Comparison of ENCODE assay signal across 8 cellular contexts in genomic region chr17:49968380-49969133, GRCh38. TPM values are rescaled to one million over a fixed set of nuclear protein-coding genes. Genes with fewer than 3 reads are reported as not detected.
DNase-seq lines count a peak whose midpoint lies in the region; ATAC-seq, FAIRE-seq and TF ChIP-seq lines count a peak whose summit lies in the region.

No MANE protein-coding gene starts in this region.

- no TSS peak for BruUV-seq in GM12878 (replicated peaks; lab: Mats Ljungman, UMichigan)

- POLR2A ChIA-PET in GM12878 (lab: Charles Lee), result no interaction called here

- CTCF ChIA-PET in GM12878 (lab: Yijun Ruan, JAX), result interaction anchor here (1.0 kb wide), 1 partner anchor 30 kb away, joined by 6 read pairs; no protein-coding TSS in a partner anchor

- 1% methylated on average over 58 of the region's 65 CpGs for WGBS in GM12878 (ENCODE audit: insufficient coverage, insufficient replicate concordance, low lambda C conversion rate, missing lambda C conversion rate)

- H3K4me1 ChIP-seq in ACC112 (ENCODE audit: control insufficient read depth, insufficient read depth, low read length, unreplicated experiment) (peaks cover 9% of the 10 kb centered on the region), GM12878 (ENCODE audit: control insufficient read depth, insufficient read depth, low read length) (no peaks in the 10 kb centered on the region; the same call in 1 of the 2 replicates)

- TF ChIP-seq RAD21 in GM12878 (IDR thresholded peaks at IDR 0.05; ENCODE audit: insufficient read depth, low read depth, low read length), result no peak

- no peaks in the 10 kb centered on the region for H3K9me3 ChIP-seq in GM12878 (replicated peaks; ENCODE audit: control insufficient read depth, insufficient read depth, low read length)

- no peaks in the 10 kb centered on the region for H4K20me1 ChIP-seq in GM12878 (ENCODE audit: control insufficient read depth, insufficient read depth)

- H3K4me2 ChIP-seq in GM12878 (ENCODE audit: control insufficient read depth, insufficient read depth), result peak overlapping the region; percentile 96

- in situ Hi-C loops in GM12878 (cut with MboI), result no loop called here

- no peaks in the 10 kb centered on the region for H3K79me2 ChIP-seq in ACC112 (ENCODE audit: control insufficient read depth, insufficient read depth, low read length, unreplicated experiment)
- H3K79me2 ChIP-seq in GM12878 (ENCODE audit: control insufficient read depth, insufficient read depth, low read length), result no peaks in the 10 kb centered on the region

- peak overlapping the region; percentile 73 for H3K4me3 ChIP-seq in ACC112 (ENCODE audit: low read depth, low read length)
- H3K4me3 ChIP-seq in GM12878, result peak overlapping the region; percentile 77

- H3K36me3 ChIP-seq in ACC112 (ENCODE audit: insufficient read depth, low read length), result no peaks in the 10 kb centered on the region
- no peaks in the 10 kb centered on the region for H3K36me3 ChIP-seq in GM12878 (ENCODE audit: control insufficient read depth in 2 of 2, insufficient read depth in 2 of 2, low read length in 1 of 2)

- intact Hi-C loops in GM12878 (cut with micrococcal nuclease; ENCODE audit: unreplicated experiment), result no loop called here

- SMC1A ChIA-PET in GM12878 (lab: Charles Lee; ENCODE audit: uncharacterized antibody, unreplicated experiment), result no interaction called here

- DNase-seq in GM18507 (ENCODE audit: extremely low spot score, insufficient read length, low read depth) (peak; percentile 30), MV-4-11 (lab: John Stamatoyannopoulos, UW) (peak; percentile 80), T-helper 9 cell (peak; percentile 47), GM12878 (ENCODE audit: low read depth, low spot score) (no peak), iris pigment epithelial cell (ENCODE audit: low read depth) (peak; percentile 64), NCI-H1930 (lab: John Stamatoyannopoulos, UW) (no peak)
- DNase-seq in stimulated activated CD4-positive, alpha-beta T cell treated with anti-CD3 and anti-CD28 coated beads, Interleukin-2, amount 100 ng/mL, for 24 hours, result peak; percentile 71 to 84

- no peak for TF ChIP-seq EP300 in GM12878 (IDR thresholded peaks at IDR 0.05; ENCODE audit: borderline replicate concordance in 1 of 2, control insufficient read depth in 1 of 2, low read depth in 2 of 2, low read length in 2 of 2)

- peak; percentile 75 for FAIRE-seq in GM18507 (lab: Jason Lieb, UNC)
- no peak for FAIRE-seq in GM12878 (lab: Jason Lieb, UNC)

- TF ChIP-seq CTCF in GM12878 (IDR thresholded peaks at IDR 0.05 in 2 of 3, conservative IDR thresholded peaks at IDR 0.05 in 1 of 3; ENCODE audit: control insufficient read depth in 2 of 3, extremely low read depth in 1 of 3, insufficient read depth in 1 of 3, low read depth in 3 of 3, low read length in 3 of 3), result no peak

- ATAC-seq in GM12878, result peak; percentile 89

- H3K27ac ChIP-seq in ACC112 (ENCODE audit: low read depth, low read length) (no peak overlapping the region), GM12878 (ENCODE audit: control insufficient read depth, insufficient read depth) (no peak overlapping the region)

- no peak overlapping the region for H3K9ac ChIP-seq in GM12878 (ENCODE audit: control insufficient read depth, insufficient read depth, low read length)

- H3K27me3 ChIP-seq in ACC112 (ENCODE audit: insufficient read depth, low read length) (peaks cover 96% of the 10 kb centered on the region), GM12878 (replicated peaks in 1 of 2; ENCODE audit: control insufficient read depth in 2 of 2, insufficient read depth in 2 of 2, low read length in 1 of 2) (peaks cover 30 to 40% of the 10 kb centered on the region in 2 experiments)

- H2AFZ ChIP-seq in ACC112 (ENCODE audit: low read length, unreplicated experiment) (peak overlapping the region; percentile 39), GM12878 (ENCODE audit: control insufficient read depth, low read depth, low read length) (peak overlapping the region; percentile 85)

- RAD21 ChIA-PET in GM12878 (lab: Charles Lee; ENCODE audit: unreplicated experiment), result no interaction called here

- peak; percentile 54; the same call in 1 of the 2 replicates for TF ChIP-seq POLR2A in GM12878 (IDR thresholded peaks at IDR 0.05; ENCODE audit: low read depth, low read length)

TF ChIP-seq in GM12878, 131 proteins besides CTCF, POLR2A, EP300 and RAD21 (continues in another document):
- TF ChIP-seq CEBPB (IDR thresholded peaks at IDR 0.05; ENCODE audit: borderline replicate concordance in 1 of 2, low read depth in 2 of 2, low read length in 2 of 2) (peak in 1 of 2 experiments; percentile 43; a peak in 1 of 4 replicates), YY1 (IDR thresholded peaks at IDR 0.05; ENCODE audit: low read depth, low read length) (0 out of 2 replicates have a peak, but pooled peaks have one; percentile 9), IKZF1 (conservative IDR thresholded peaks at IDR 0.05) (peak; percentile 43), NRF1 (conservative IDR thresholded peaks at IDR 0.05; ENCODE audit: low read depth, low read length) (0 out of 2 replicates have a peak, but pooled peaks have one; percentile 30), LARP7 (IDR thresholded peaks at IDR 0.05) (no peak; the same call in none of the 2 replicates), GABPA (IDR thresholded peaks at IDR 0.05; ENCODE audit: low read depth) (peak; percentile 77), GATAD2B (conservative IDR thresholded peaks at IDR 0.05; ENCODE audit: low read depth) (peak; percentile 38; the same call in 1 of the 2 replicates), BHLHE40 (IDR thresholded peaks at IDR 0.05; ENCODE audit: borderline replicate concordance in 1 of 2, low read depth in 2 of 2, low read length in 1 of 2) (peak in 1 of 2 experiments; percentile 75; a peak in 2 of 4 replicates), ZBTB40 (IDR thresholded peaks at IDR 0.05; ENCODE audit: borderline replicate concordance) (peak; percentile 41; the same call in 1 of the 2 replicates)

RNA-seq across cellular contexts. Expression of gene DLX4, which starts 0.4 kb away (rescaled TPM):
- not detected in 2 replicates for total RNA-seq in GM12878 (2013; cell fraction: nucleolus; rRNA removed)
- total RNA-seq in GM12878 (2014; rRNA removed) (0.17 TPM in 1 of 2 replicates, not detected in the other), GM12878 (2014; rRNA removed; fragmentation: Illumina TruSeq; extraction: Trizol) (0.09 TPM in 1 of 2 replicates, not detected in the other), GM12878 (2021) (0.23 and 0.43 TPM in 2 replicates)
- not detected for polyA plus RNA-seq in GM12878 (2011; ENCODE audit: low read depth)
- polyA plus RNA-seq in GM12878 (2011; rRNA removed) (0.15 and 0.26 TPM in 2 replicates), GM12878 (2014; fragmentation: Illumina TruSeq; extraction: Trizol) (0.13 and 0.24 TPM in 2 replicates), GM12878 (2014; fragmentation: Nextera tagmentation; extraction: Ambion mirVana) (under 1 TPM; 0.05 to 0.09 TPM), GM12878 (2014; rRNA removed) (0.29 and 0.43 TPM in 2 replicates), GM12878 (2016; fragmentation: Nextera tagmentation; extraction: Ambion mirVana) (under 1 TPM; 0.13 to 0.16 TPM)
- polyA plus RNA-seq in GM12878 (2011; cell fraction: cytosol; rRNA removed), result 0.16 and 0.27 TPM in 2 replicates
- polyA plus RNA-seq in GM12878 (2011; cell fraction: nucleus; rRNA removed), result 3.0 and 3.2 TPM in 2 replicates
- 0.34 and 0.39 TPM in 2 replicates for polyA plus RNA-seq in GM12878 (2012)
- polyA minus RNA-seq in GM12878 (2011; rRNA and poly(A)+ RNA removed), result 0.21 TPM in 1 of 2 replicates, not detected in the other
- not detected in 2 replicates for polyA minus RNA-seq in GM12878 (2011; cell fraction: cytosol; rRNA and poly(A)+ RNA removed)
- polyA minus RNA-seq in GM12878 (2011; cell fraction: nucleus; rRNA and poly(A)+ RNA removed), result not detected in 2 replicates

RNA-seq across cellular contexts. Expression of gene DLX3, which starts 26.5 kb away (rescaled TPM):
- not detected in 2 replicates for total RNA-seq in GM12878 (2013; cell fraction: nucleolus; rRNA removed)
- not detected in 2 replicates for total RNA-seq in GM12878 (2014; rRNA removed)
- total RNA-seq in GM12878 (2014; rRNA removed; fragmentation: Illumina TruSeq; extraction: Trizol), result not detected in 2 replicates
- total RNA-seq in GM12878 (2021), result not detected in 2 replicates
- not detected for polyA plus RNA-seq in GM12878 (2011; ENCODE audit: low read depth)
- polyA plus RNA-seq in GM12878 (2011; rRNA removed), result not detected in 2 replicates
- polyA plus RNA-seq in GM12878 (2011; cell fraction: cytosol; rRNA removed), result not detected in 2 replicates
- not detected in 2 replicates for polyA plus RNA-seq in GM12878 (2011; cell fraction: nucleus; rRNA removed)
- not detected in 2 replicates for polyA plus RNA-seq in GM12878 (2012)
- not detected in 2 replicates for polyA plus RNA-seq in GM12878 (2014; fragmentation: Illumina TruSeq; extraction: Trizol)
- not detected for polyA plus RNA-seq in GM12878 (2014; fragmentation: Nextera tagmentation; extraction: Ambion mirVana)
- polyA plus RNA-seq in GM12878 (2014; rRNA removed), result not detected in 2 replicates
- polyA plus RNA-seq in GM12878 (2016; fragmentation: Nextera tagmentation; extraction: Ambion mirVana), result not detected
- not detected in 2 replicates for polyA minus RNA-seq in GM12878 (2011; rRNA and poly(A)+ RNA removed)
- polyA minus RNA-seq in GM12878 (2011; cell fraction: cytosol; rRNA and poly(A)+ RNA removed), result not detected in 2 replicates
- not detected in 2 replicates for polyA minus RNA-seq in GM12878 (2011; cell fraction: nucleus; rRNA and poly(A)+ RNA removed)

Comparison
In these comparisons a context has a peak if more than half of its experiments do, and no peak if none do; other contexts are left out.
1. DNase-seq: peak in GM18507 (single experiment), MV-4-11 (single experiment), T-helper 9 cell (single experiment), iris pigment epithelial cell (single experiment) and stimulated activated CD4-positive, alpha-beta T cell treated with anti-CD3 and anti-CD28 coated beads, Interleukin-2, amount 100 ng/mL, for 24 hours (2 of 2); none in GM12878 (single experiment) and NCI-H1930 (0 of 2).